29 cellular contexts compared by ENCODE assay signal in genomic region chr13:99650410-99650809, GRCh38.
"Had no signal": no experiment of that assay in that cellular context is flagged by ENCODE, and none has a peak within 500 bp of the region (broad histone marks: within the 10 kb centered on the region; RNA-seq: fewer than 3 reads in every experiment).

No MANE protein-coding gene starts in this region.

- H3K36me3 Mint-ChIP-seq: natural killer cell; neural progenitor cell; stimulated activated memory B cell treated with anti-CD40 and anti-IgM and Interleukin-4, amounts not matched to agents 10 μg/mL and 1 μg/mL and 100 μg/mL, for 72 hours; type B pancreatic cell had no signal

- H3K27ac ChIP-seq: neural progenitor cell, pancreas, prostate gland, skin epidermis, spleen, suprapubic skin, testis, tibial artery, transverse colon, upper lobe of right lung, uterus had no signal

- DNase-seq: naive thymus-derived CD4-positive, alpha-beta T cell; natural killer cell; occipital lobe; pancreas; retina; right cardiac atrium; spleen; stimulated activated CD4-positive, alpha-beta T cell treated with anti-CD3 and anti-CD28 coated beads, Interleukin-12 subunit alpha, Interleukin-12 subunit beta, amount 100 ng/mL, for 4 hours; stimulated activated CD4-positive, alpha-beta T cell treated with anti-CD3 and anti-CD28 coated beads, Interleukin-1b, Interleukin-23, amount 100 ng/mL, for 48 hours; stimulated activated CD4-positive, alpha-beta T cell treated with anti-CD3 and anti-CD28 coated beads, Interleukin-4, amount 100 ng/mL, for 1 hour; stimulated activated CD4-positive, alpha-beta T cell treated with anti-CD3 and anti-CD28 coated beads, Interleukin-4, amount 100 ng/mL, for 4 hours; stimulated activated CD8-positive, alpha-beta memory T cell treated with anti-CD3 and anti-CD28 coated beads, Interleukin-4, amount 100 ng/mL, for 48 hours; stimulated activated naive CD4-positive, alpha-beta T cell; stimulated activated naive CD8-positive, alpha-beta T cell treated with anti-CD3 and anti-CD28 coated beads, Interleukin-15, amount 100 ng/mL, for 72 hours; stimulated activated naive CD8-positive, alpha-beta T cell treated with anti-CD3 and anti-CD28 coated beads, Interleukin-15, Interleukin-2, amounts not matched to agents 100 U/mL and 50 U/mL, for 24 hours; testis; tibial artery; transverse colon; upper lobe of right lung; uterus had no signal

- H3K27me3 ChIP-seq: neural progenitor cell, pancreas, spleen, suprapubic skin, testis, tibial artery, transverse colon, upper lobe of right lung, uterus had no signal

- H3K9me3 ChIP-seq: pancreas, prostate gland, spleen, suprapubic skin, testis, tibial artery, transverse colon, upper lobe of right lung, uterus had no signal

- H3K4me1 ChIP-seq: pancreas, prostate gland, spleen, suprapubic skin, transverse colon, upper lobe of right lung, uterus had no signal

- H3K36me3 ChIP-seq: neural progenitor cell, pancreas, prostate gland, spleen, suprapubic skin, tibial artery, transverse colon, upper lobe of right lung, uterus had no signal

- FAIRE-seq: pancreas had no signal

- H3K27me3 Mint-ChIP-seq: stimulated activated memory B cell treated with anti-CD40 and anti-IgM and Interleukin-4, amounts not matched to agents 10 μg/mL and 1 μg/mL and 100 μg/mL, for 72 hours; stimulated activated naive CD8-positive, alpha-beta T cell treated with anti-CD3 and anti-CD28 coated beads, Interleukin-15, amount 100 ng/mL, for 72 hours; type B pancreatic cell had no signal

- H3K4me2 ChIP-seq: neural progenitor cell, smooth muscle cell had no signal

- H3K4me1 Mint-ChIP-seq: natural killer cell; nephron; stimulated activated memory B cell treated with anti-CD40 and anti-IgM and Interleukin-4, amounts not matched to agents 10 μg/mL and 1 μg/mL and 100 μg/mL, for 72 hours had no signal

- H3K4me3 Mint-ChIP-seq: naive thymus-derived CD4-positive, alpha-beta T cell; natural killer cell; nephron; neural progenitor cell; stimulated activated memory B cell treated with anti-CD40 and anti-IgM and Interleukin-4, amounts not matched to agents 10 μg/mL and 1 μg/mL and 100 μg/mL, for 72 hours; stimulated activated naive CD8-positive, alpha-beta T cell treated with anti-CD3 and anti-CD28 coated beads, Interleukin-15, amount 100 ng/mL, for 72 hours; type B pancreatic cell had no signal

- H3K9ac ChIP-seq: neural progenitor cell had no signal

- ATAC-seq: naive thymus-derived CD4-positive, alpha-beta T cell; natural killer cell; pancreas; right cardiac atrium; sciatic nerve; stimulated activated memory B cell treated with anti-CD40 and anti-IgM and Interleukin-4, amounts not matched to agents 10 μg/mL and 1 μg/mL and 100 μg/mL, for 72 hours; stimulated activated naive CD8-positive, alpha-beta T cell treated with anti-CD3 and anti-CD28 coated beads, Interleukin-15, amount 100 ng/mL, for 72 hours; stimulated activated naive CD8-positive, alpha-beta T cell treated with anti-CD3 and anti-CD28 coated beads, Interleukin-15, Interleukin-2, amounts not matched to agents 100 U/mL and 50 U/mL, for 24 hours; upper lobe of right lung had no signal

- H3K9me3 Mint-ChIP-seq: natural killer cell; nephron; neural progenitor cell; stimulated activated memory B cell treated with anti-CD40 and anti-IgM and Interleukin-4, amounts not matched to agents 10 μg/mL and 1 μg/mL and 100 μg/mL, for 72 hours; stimulated activated naive CD8-positive, alpha-beta T cell treated with anti-CD3 and anti-CD28 coated beads, Interleukin-15, amount 100 ng/mL, for 72 hours; type B pancreatic cell had no signal

- H3K27ac Mint-ChIP-seq: natural killer cell; nephron; neural progenitor cell; stimulated activated memory B cell treated with anti-CD40 and anti-IgM and Interleukin-4, amounts not matched to agents 10 μg/mL and 1 μg/mL and 100 μg/mL, for 72 hours; stimulated activated naive CD8-positive, alpha-beta T cell treated with anti-CD3 and anti-CD28 coated beads, Interleukin-15, amount 100 ng/mL, for 72 hours; type B pancreatic cell had no signal

- H3K4me3 ChIP-seq: neural progenitor cell, pancreas, prostate gland, skin epidermis, smooth muscle cell, spleen, suprapubic skin, testis, tibial artery, transverse colon, upper lobe of right lung, uterus had no signal

- H2AFZ ChIP-seq: neural progenitor cell had no signal
